ENCODE assay signal across 9 cellular contexts in genomic region chr10:71728218-71728737, GRCh38. TPM values are rescaled to one million over a fixed set of nuclear protein-coding genes. Genes with fewer than 3 reads are reported as not detected.
DNase-seq lines count a peak whose midpoint lies in the region; ATAC-seq and TF ChIP-seq lines count a peak whose summit lies in the region.
"Had no signal": no experiment of that assay in that cellular context is flagged by ENCODE, and none has a peak within 500 bp of the region (broad histone marks: within the 10 kb centered on the region; RNA-seq: fewer than 3 reads in every experiment).

No MANE protein-coding gene starts in this region.

- no peak overlapping the region for H3K4me2 ChIP-seq in SK-N-SH

- CTCF ChIA-PET in SK-N-SH (lab: Yijun Ruan, JAX), result interaction anchor here (0.7 to 6.4 kb wide), 15 partner anchors 11 to 331 kb away, joined by 3 to 31 read pairs (median 3); partner anchors contain the start of genes CDH23 and VSIR

- POLR2A ChIA-PET in SK-N-SH (lab: Yijun Ruan, JAX), result interaction anchor here (2.1 kb wide), 1 partner anchor 45 kb away, joined by 10 read pairs; the partner anchor contains the start of gene VSIR

- 39% methylated on average over 3 of the region's 4 CpGs for WGBS in SK-N-SH (ENCODE audit: low lambda C conversion rate)

- H3K36me3 ChIP-seq in SK-N-SH (replicated peaks in 1 of 2; ENCODE audit: control insufficient read depth in 1 of 2, insufficient read depth in 2 of 2, low read length in 1 of 2) (no peaks in the 10 kb centered on the region), vagina (no peaks in the 10 kb centered on the region)

- H3K4me1 ChIP-seq in SK-N-SH (ENCODE audit: control insufficient read depth in 1 of 2, insufficient read depth in 2 of 2, low read depth in 1 of 2, low read length in 1 of 2) (peaks cover 0 to 46% of the 10 kb centered on the region in 2 experiments; a peak in 1 of 4 replicates), vagina (peaks cover 46% of the 10 kb centered on the region)

- no peaks in the 10 kb centered on the region for H3K9me2 ChIP-seq in SK-N-SH

- TF ChIP-seq CTCF in SK-N-SH (IDR thresholded peaks at IDR 0.05), result no peak
- no peak for TF ChIP-seq CTCF in vagina (IDR thresholded peaks at IDR 0.05)

- no peak for TF ChIP-seq RAD21 in SK-N-SH (IDR thresholded peaks at IDR 0.05; ENCODE audit: low read length)

- H3K9ac ChIP-seq in SK-N-SH, result no peak overlapping the region

- peak; percentile 87 for DNase-seq in SK-N-SH
- DNase-seq in islet precursor cell, result peak; percentile 70
- no peak for DNase-seq in vagina (ENCODE audit: extremely low spot score in 2 of 2)
- no peak for DNase-seq in Ammon's horn (ENCODE audit: low spot score)
- DNase-seq in mucosa of gallbladder (ENCODE audit: low spot score), result no peak
- DNase-seq in dermis blood vessel endothelial cell, result no peak

- H3K27me3 ChIP-seq in SK-N-SH (ENCODE audit: insufficient read depth) (no peaks in the 10 kb centered on the region; the same call in 1 of the 2 replicates), vagina (no peaks in the 10 kb centered on the region)

- ATAC-seq in GM18867 (IDR thresholded peaks at IDR 0.05; ENCODE audit: unreplicated experiment) (peak; percentile 39), HG02798 (IDR thresholded peaks at IDR 0.05; ENCODE audit: poor library complexity, unreplicated experiment) (peak; percentile 34)

- no peaks in the 10 kb centered on the region for H4K20me1 ChIP-seq in SK-N-SH (ENCODE audit: insufficient read depth)

- peak in 1 of 2 experiments; percentile 39; a peak in 1 of 4 replicates for TF ChIP-seq EP300 in SK-N-SH (IDR thresholded peaks at IDR 0.05; ENCODE audit: borderline replicate concordance in 1 of 2, low read depth in 1 of 2, low read length in 1 of 2)

- no peak overlapping the region for H2AFZ ChIP-seq in SK-N-SH (ENCODE audit: low read depth)

- H3K79me2 ChIP-seq in SK-N-SH (ENCODE audit: insufficient read depth), result no peaks in the 10 kb centered on the region

- no peak for TF ChIP-seq POLR2A in vagina (IDR thresholded peaks at IDR 0.05)

- H3K9me3 ChIP-seq in SK-N-SH (no peaks in the 10 kb centered on the region), vagina (no peaks in the 10 kb centered on the region)

- no peaks in the 10 kb centered on the region for H3F3A ChIP-seq in SK-N-SH (replicated peaks; ENCODE audit: insufficient read depth)

- H3K27ac ChIP-seq in SK-N-SH (ENCODE audit: low read depth in 2 of 2, low read length in 1 of 2) (peak overlapping the region in 1 of 2 experiments; percentile 91; a peak in 2 of 4 replicates), vagina (peak overlapping the region; percentile 86)

- intact Hi-C loops in vagina (cut with DNase I), result no loop called here

- no peak overlapping the region for H3K4me3 ChIP-seq in SK-N-SH (ENCODE audit: low read depth in 2 of 2, low read length in 1 of 2)
- H3K4me3 ChIP-seq in vagina, result peak overlapping the region in 1 of 2 donors; percentile 11

TF ChIP-seq in SK-N-SH, 30 proteins besides CTCF, POLR2A, EP300 and RAD21:
- TF ChIP-seq CHD2 (IDR thresholded peaks at IDR 0.05; ENCODE audit: low read length, partially characterized antibody), result peak; percentile 68
- peak; percentile 74; the same call in 1 of the 2 replicates for TF ChIP-seq MXI1 (IDR thresholded peaks at IDR 0.05; ENCODE audit: low read depth, low read length)
- no peak for TF ChIP-seq RXRA (IDR thresholded peaks at IDR 0.05; ENCODE audit: borderline replicate concordance, low read depth)

RNA-seq across cellular contexts. Expression of gene C10orf105, which starts 8.7 kb away (rescaled TPM):
- polyA plus RNA-seq in SK-N-SH (2012; rRNA removed), result not detected in 2 replicates
- polyA plus RNA-seq in SK-N-SH (2012; cell fraction: cytosol; rRNA removed), result under 0.01 TPM in 1 of 2 replicates, not detected in the other
- 0.01 TPM in 2 replicates for polyA plus RNA-seq in SK-N-SH (2012; cell fraction: nucleus; rRNA removed)
- 0.49 TPM for total RNA-seq in vagina
- total RNA-seq in mucosa of gallbladder, result 0.06 TPM
- under 0.01 and 0.05 TPM in 2 replicates for total RNA-seq in dermis blood vessel endothelial cell
- total RNA-seq: LHCN-M2 had no signal

RNA-seq across cellular contexts. Expression of gene VSIR, which starts 45.0 kb away (rescaled TPM):
- polyA plus RNA-seq in SK-N-SH (2012; rRNA removed), result 8.7 and 11.3 TPM in 2 replicates
- polyA plus RNA-seq in SK-N-SH (2012; cell fraction: cytosol; rRNA removed), result 3.7 and 5.9 TPM in 2 replicates
- 8.9 and 12.7 TPM in 2 replicates for polyA plus RNA-seq in SK-N-SH (2012; cell fraction: nucleus; rRNA removed)
- total RNA-seq in vagina, result 96.5 TPM
- 83.9 TPM for total RNA-seq in mucosa of gallbladder
- 25.1 and 42.2 TPM in 2 replicates for total RNA-seq in dermis blood vessel endothelial cell

Comparison
In these comparisons a context has a peak if more than half of its experiments do, and no peak if none do; other contexts are left out.
1. DNase-seq: peak in SK-N-SH (single experiment) and islet precursor cell (single experiment); none in vagina (0 of 2), Ammon's horn (single experiment), mucosa of gallbladder (single experiment) and dermis blood vessel endothelial cell (single experiment).